ENCODE assay signal across 8 cellular contexts in the genomic region with DNA sequence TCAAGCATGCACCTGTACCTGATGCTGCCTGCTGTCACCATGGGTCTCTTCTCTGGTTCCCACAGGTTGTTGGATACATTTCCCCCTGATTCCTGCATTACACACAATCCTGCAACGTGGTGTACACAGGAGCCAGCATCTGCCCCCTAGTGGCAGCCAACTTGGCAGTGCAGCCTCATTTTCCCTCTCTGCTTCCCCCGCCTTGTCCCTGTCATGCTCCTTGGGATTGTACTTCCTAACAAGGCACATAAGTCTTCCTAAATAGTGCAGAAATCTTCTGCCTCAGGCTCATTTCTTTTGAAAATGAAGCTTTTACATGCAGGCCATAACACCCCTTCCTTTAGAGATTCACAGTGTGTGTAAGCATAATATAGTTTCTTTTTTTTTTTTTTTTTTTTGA.
A peak's percentile ranks its signal among the peaks of the same experiment; 100 is the strongest.
DNase-seq lines count a peak whose midpoint lies in the region; ATAC-seq and TF ChIP-seq lines count a peak whose summit lies in the region.

No MANE protein-coding gene starts in this region.

- no peak for TF ChIP-seq POLR2A in transverse colon (IDR thresholded peaks at IDR 0.05)

- no peaks in the 10 kb centered on the region for H3K4me1 ChIP-seq in transverse colon

- peaks cover 1% of the 10 kb centered on the region for H3K27me3 Mint-ChIP-seq in activated T-helper 2 cell treated with anti-CD3 and anti-CD28 coated beads, Interferon-gamma antibody, Interleukin-2, Interleukin-4, amounts not matched to agents 10 μg/mL and 5 μg/mL and 100 μg/mL, durations not matched to agents 14 hours and 24 hours and 36 hours (ENCODE audit: low read depth)

- no peaks in the 10 kb centered on the region for H3K9me3 Mint-ChIP-seq in activated T-helper 2 cell treated with anti-CD3 and anti-CD28 coated beads, Interferon-gamma antibody, Interleukin-2, Interleukin-4, amounts not matched to agents 10 μg/mL and 5 μg/mL and 100 μg/mL, durations not matched to agents 14 hours and 24 hours and 36 hours

- TF ChIP-seq EP300 in transverse colon (IDR thresholded peaks at IDR 0.05; ENCODE audit: low read depth), result no peak

- in situ Hi-C loops in transverse colon (cut with MboI; ENCODE audit: low pct_ligation_motif_present in 1 of 4, low pct_unique_long_range_greater_than_20kb in 1 of 4, low sequenced_read_pairs in 3 of 4), result loop anchor here in 1 of 4 donors (25.0 kb wide), 1 partner anchor 96 kb away; no protein-coding TSS in a partner anchor

- intact Hi-C loops in transverse colon (cut with DNase I; ENCODE audit: low total_unique reads), result no loop called here
- intact Hi-C loops in activated T-helper 2 cell treated with anti-CD3 and anti-CD28 coated beads, Interferon-gamma antibody, Interleukin-2, Interleukin-4, amounts not matched to agents 10 μg/mL and 5 μg/mL and 100 μg/mL, durations not matched to agents 14 hours and 24 hours and 36 hours (cut with micrococcal nuclease), result loop anchor here (2.0 to 10.0 kb wide), 2 partner anchors 175 to 451 kb away; no protein-coding TSS in a partner anchor

- no peak for DNase-seq in AG04449 (ENCODE audit: low read depth, low spot score)
- peak; percentile 48 for DNase-seq in GM12865 (ENCODE audit: low read depth)
- DNase-seq in NCI-H748 (lab: John Stamatoyannopoulos, UW; ENCODE audit: unreplicated experiment), result peak; percentile 54
- DNase-seq in fibroblast of mammary gland (ENCODE audit: low read depth), result peak; percentile 7
- DNase-seq in transverse colon, result peak; percentile 23
- no peak for DNase-seq in activated T-helper 2 cell treated with anti-CD3 and anti-CD28 coated beads, Interferon-gamma antibody, Interleukin-2, Interleukin-4, amounts not matched to agents 10 μg/mL and 5 μg/mL and 100 μg/mL, durations not matched to agents 14 hours and 24 hours and 36 hours (ENCODE audit: low spot score)
- no peak for DNase-seq in KG1 (lab: John Stamatoyannopoulos, UW)

- H3K4me3 Mint-ChIP-seq in activated T-helper 2 cell treated with anti-CD3 and anti-CD28 coated beads, Interferon-gamma antibody, Interleukin-2, Interleukin-4, amounts not matched to agents 10 μg/mL and 5 μg/mL and 100 μg/mL, durations not matched to agents 14 hours and 24 hours and 36 hours (ENCODE audit: low read depth), result no peak overlapping the region

- WGBS in transverse colon (ENCODE audit: low coverage in 1 of 2), 2 donors, result 28 to 38% methylated on average over 2 of the region's 2 CpGs

- no peak overlapping the region for H3K27ac Mint-ChIP-seq in activated T-helper 2 cell treated with anti-CD3 and anti-CD28 coated beads, Interferon-gamma antibody, Interleukin-2, Interleukin-4, amounts not matched to agents 10 μg/mL and 5 μg/mL and 100 μg/mL, durations not matched to agents 14 hours and 24 hours and 36 hours

- H3K36me3 Mint-ChIP-seq in activated T-helper 2 cell treated with anti-CD3 and anti-CD28 coated beads, Interferon-gamma antibody, Interleukin-2, Interleukin-4, amounts not matched to agents 10 μg/mL and 5 μg/mL and 100 μg/mL, durations not matched to agents 14 hours and 24 hours and 36 hours (ENCODE audit: low read depth), result no peaks in the 10 kb centered on the region

- TF ChIP-seq CTCF in AG04449 (IDR thresholded peaks at IDR 0.05; ENCODE audit: insufficient read depth, low read length, missing control alignments), result peak; percentile 50
- TF ChIP-seq CTCF in GM12865 (IDR thresholded peaks at IDR 0.05; ENCODE audit: insufficient read depth, low read depth, low read length, missing control alignments), result peak; percentile 86
- TF ChIP-seq CTCF in fibroblast of mammary gland (conservative IDR thresholded peaks at IDR 0.05; ENCODE audit: control insufficient read depth, insufficient read depth, low read depth, low read length), result peak; percentile 34
- TF ChIP-seq CTCF in transverse colon (IDR thresholded peaks at IDR 0.05), result peak in 4 of 5 experiments; percentile 31 to 45 (median 38)

- CTCF ChIA-PET in AG04449 (lab: Yijun Ruan, JAX), result interaction anchor here (1.2 to 2.8 kb wide), 3 partner anchors 176 to 451 kb away, joined by 3 to 15 read pairs (median 3); no protein-coding TSS in a partner anchor

- H3K9me3 ChIP-seq in transverse colon, result no peaks in the 10 kb centered on the region

- ATAC-seq in HG02642 (IDR thresholded peaks at IDR 0.05; ENCODE audit: poor library complexity, unreplicated experiment), result peak; percentile 84

- POLR2A ChIA-PET in AG04449 (lab: Yijun Ruan, JAX), result no interaction called here

- no peaks in the 10 kb centered on the region for H3K4me1 Mint-ChIP-seq in activated T-helper 2 cell treated with anti-CD3 and anti-CD28 coated beads, Interferon-gamma antibody, Interleukin-2, Interleukin-4, amounts not matched to agents 10 μg/mL and 5 μg/mL and 100 μg/mL, durations not matched to agents 14 hours and 24 hours and 36 hours (ENCODE audit: low read depth)

- H3K27me3 ChIP-seq in transverse colon, result no peaks in the 10 kb centered on the region

- H3K4me3 ChIP-seq in AG04449 (ENCODE audit: low read depth, low read length) (no peak overlapping the region), GM12865 (ENCODE audit: low read depth, low read length) (no peak overlapping the region), fibroblast of mammary gland (ENCODE audit: control insufficient read depth, low read depth, low read length) (no peak overlapping the region), transverse colon (no peak overlapping the region)

- H3K27ac ChIP-seq in transverse colon, result no peak overlapping the region

- H3K36me3 ChIP-seq in transverse colon, result no peaks in the 10 kb centered on the region

Comparison
In these comparisons a context has a peak if more than half of its experiments do, and no peak if none do; other contexts are left out.
1. DNase-seq: peak in GM12865 (single experiment), NCI-H748 (single experiment), fibroblast of mammary gland (single experiment) and transverse colon (single experiment); none in AG04449 (single experiment), activated T-helper 2 cell treated with anti-CD3 and anti-CD28 coated beads, Interferon-gamma antibody, Interleukin-2, Interleukin-4, amounts not matched to agents 10 μg/mL and 5 μg/mL and 100 μg/mL, durations not matched to agents 14 hours and 24 hours and 36 hours (single experiment) and KG1 (single experiment).
2. CTCF ChIP-seq: peak in every context shown above with its lines; median percentile 86 in GM12865; 50 in AG04449; 38 in transverse colon; 34 in fibroblast of mammary gland.